In the genomic region with DNA sequence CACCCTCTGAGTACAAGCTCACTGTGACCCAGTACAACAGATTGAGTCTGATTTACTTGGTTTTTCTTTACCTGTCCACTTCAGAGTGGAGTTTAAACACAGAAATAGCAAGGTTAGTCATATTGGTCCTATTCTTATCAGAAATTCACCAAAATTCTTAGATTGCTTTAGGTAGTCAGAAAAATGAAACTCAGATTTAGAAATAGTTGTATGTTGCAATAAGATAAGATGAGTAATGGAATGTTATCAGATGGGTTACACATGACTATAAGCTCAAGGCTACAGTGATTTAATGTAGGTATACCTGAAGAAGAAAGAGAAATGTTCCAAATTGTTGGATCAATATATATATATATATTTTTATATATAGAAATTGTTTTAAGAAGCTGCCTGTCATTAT, we compare ENCODE assay signal across 28 cellular contexts.
DNase-seq lines count a peak whose midpoint lies in the region; ATAC-seq, FAIRE-seq and TF ChIP-seq lines count a peak whose summit lies in the region.
"Had no signal": no experiment of that assay in that cellular context is flagged by ENCODE, and none has a peak within 500 bp of the region (broad histone marks: within the 10 kb centered on the region; RNA-seq: fewer than 3 reads in every experiment).

No MANE protein-coding gene starts in this region.

- no peaks in the 10 kb centered on the region for H3K9me3 ChIP-seq in A549
- H3K9me3 ChIP-seq: Caco-2, MG63 had no signal

- ATAC-seq in A549: no peak; a peak in 1 of 6 replicates
- ATAC-seq: CD8-positive, alpha-beta T cell; HCT116; HepG2; K562; Panc1 had no signal

- peak overlapping the region; percentile 31; the same call in 2 of the 3 replicates for H3K4me2 ChIP-seq in A549

- FAIRE-seq in A549 (lab: Jason Lieb, UNC): no peak
- FAIRE-seq: GM12891, HepG2, K562 had no signal

- no peak for TF ChIP-seq POLR2A in A549 (IDR thresholded peaks at IDR 0.05; ENCODE audit: low read length)

- TF ChIP-seq EP300 in A549 (IDR thresholded peaks at IDR 0.05): no peak

- no peak for DNase-seq in A549 (ENCODE audit: low read depth in 1 of 2, low spot score in 1 of 2)
- peak; percentile 58 for DNase-seq in NCI-H226
- DNase-seq in amniotic epithelial cell (ENCODE audit: low read depth): peak; percentile 58
- peak; percentile 10 for DNase-seq in fibroblast of villous mesenchyme (ENCODE audit: low read depth)
- DNase-seq in AG08396 (ENCODE audit: low spot score): no peak
- DNase-seq in ureter (ENCODE audit: low spot score): no peak
- no peak for DNase-seq in NCI-H1694 (lab: John Stamatoyannopoulos, UW)
- DNase-seq: Caco-2; CD8-positive, alpha-beta T cell; DMS 273 treated with DMSO at 0.1 percent for 48 hours; DMS79 treated with DMSO at 0.1 percent for 48 hours; GF-D8; MG63; NCI-H1105 treated with DMSO at 0.1 percent for 48 hours; NCI-H1694 treated with DMSO at 0.1 percent for 48 hours; NCI-H2081; NCI-H2227 treated with DMSO at 0.1 percent for 48 hours; NCI-H510A; NCI-H69; SIG-M5; SW 1271 had no signal

- H3K27ac ChIP-seq in A549: no peak overlapping the region
- H3K27ac ChIP-seq: C4-2B, SK-N-MC had no signal

- TF ChIP-seq CTCF in A549 (IDR thresholded peaks at IDR 0.05): no peak
- no peak for TF ChIP-seq CTCF in fibroblast of villous mesenchyme (IDR thresholded peaks at IDR 0.05; ENCODE audit: insufficient read depth, low read depth, low read length)

- H3K4me3 ChIP-seq in A549 (no peak overlapping the region), fibroblast of villous mesenchyme (ENCODE audit: low read depth, low read length) (no peak overlapping the region)
- H3K4me3 ChIP-seq: K562, MG63, SK-N-MC had no signal

- POLR2A ChIA-PET in A549 (lab: Yijun Ruan, JAX): no interaction called here

- peaks cover 8% of the 10 kb centered on the region; the same call in 1 of the 3 replicates for H3K4me1 ChIP-seq in A549
- H3K4me1 ChIP-seq: Caco-2 had no signal

- CTCF ChIA-PET in A549 (lab: Yijun Ruan, JAX): no interaction called here

- TF ChIP-seq RAD21 in A549 (conservative IDR thresholded peaks at IDR 0.05 in 1 of 2, IDR thresholded peaks at IDR 0.05 in 1 of 2): no peak

TF ChIP-seq in A549, 52 proteins besides CTCF, POLR2A, EP300 and RAD21:
- TF ChIP-seq CEBPB (IDR thresholded peaks at IDR 0.05): peak; percentile 10 to 63; a peak in 1 of 4 replicates
- TF ChIP-seq, protein P1, sequence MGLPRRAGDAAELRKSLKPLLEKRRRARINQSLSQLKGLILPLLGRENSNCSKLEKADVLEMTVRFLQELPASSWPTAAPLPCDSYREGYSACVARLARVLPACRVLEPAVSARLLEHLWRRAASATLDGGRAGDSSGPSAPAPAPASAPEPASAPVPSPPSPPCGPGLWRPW (IDR thresholded peaks at IDR 0.05): 0 out of 2 replicates have a peak, but pooled peaks have one; percentile 8
- TF ChIP-seq MYC (IDR thresholded peaks at IDR 0.05; ENCODE audit: borderline replicate concordance, low read length): no peak
- TF ChIP-seq JUNB (IDR thresholded peaks at IDR 0.05): no peak
- TF ChIP-seq ZSCAN20 (CRISPR knock-in tag; IDR thresholded peaks at IDR 0.05): no peak
TF ChIP-seq in A549: peak in this region for 2.

Comparison
In these comparisons a context has a peak if more than half of its experiments do, and no peak if none do; other contexts are left out.
1. DNase-seq: peak in NCI-H226 (single experiment), amniotic epithelial cell (single experiment) and fibroblast of villous mesenchyme (single experiment); none in A549 (0 of 2), AG08396 (single experiment), ureter (single experiment) and NCI-H1694 (single experiment).